In the genomic region with DNA sequence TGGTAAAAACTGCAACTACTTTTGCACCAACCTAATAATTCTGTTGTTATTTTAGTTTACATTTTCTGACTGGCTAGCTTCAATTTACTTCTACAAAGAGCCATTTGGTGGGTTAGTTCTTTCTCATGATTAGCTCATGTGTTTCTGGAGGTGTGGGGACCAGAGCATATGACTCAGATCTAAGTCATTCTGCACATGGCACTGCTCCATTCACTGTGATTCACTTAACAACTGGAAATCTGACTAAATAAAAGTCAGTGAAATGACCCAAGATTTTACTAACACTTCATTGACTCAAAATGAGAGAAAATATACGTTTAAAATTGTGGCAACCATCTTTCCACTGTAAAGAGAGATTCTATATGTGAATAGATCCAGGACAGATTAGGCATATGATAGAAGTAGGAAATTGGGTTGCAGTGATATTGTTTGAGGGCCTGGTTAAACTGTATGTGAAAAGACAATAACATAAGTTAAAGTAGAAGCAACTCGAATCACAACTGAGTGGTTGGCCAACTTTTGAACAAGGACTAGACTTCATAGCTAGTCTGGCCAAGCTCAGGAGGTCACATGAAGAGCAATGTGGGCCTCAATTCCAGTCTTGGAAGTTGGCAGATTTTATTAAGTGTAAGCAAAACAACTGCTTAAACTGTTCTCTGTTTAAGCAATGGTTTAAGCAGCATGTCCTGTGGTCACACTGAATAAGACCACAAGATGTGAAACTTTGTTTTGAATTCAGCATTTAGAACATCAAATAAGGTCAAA, we compare ENCODE assay signal across 7 cellular contexts.
DNase-seq lines count a peak whose midpoint lies in the region; ATAC-seq, FAIRE-seq and TF ChIP-seq lines count a peak whose summit lies in the region.

No MANE protein-coding gene starts in this region.

- H3K4me3 Mint-ChIP-seq in endothelial cell (ENCODE audit: unreplicated experiment), result no peak overlapping the region

- in situ Hi-C loops in gastrocnemius medialis (cut with MboI; ENCODE audit: low sequenced_read_pairs in 4 of 4), result no loop called here

- H3K36me3 Mint-ChIP-seq in endothelial cell (ENCODE audit: low read depth, unreplicated experiment), result no peaks in the 10 kb centered on the region

- peak; percentile 86 for FAIRE-seq in bronchial epithelial cell (lab: Jason Lieb, UNC)

- no peaks in the 10 kb centered on the region for H3K9me3 Mint-ChIP-seq in endothelial cell (ENCODE audit: unreplicated experiment)

- H3K36me3 ChIP-seq in bronchial epithelial cell (ENCODE audit: control insufficient read depth, insufficient read depth, low read length) (no peaks in the 10 kb centered on the region), gastrocnemius medialis (no peaks in the 10 kb centered on the region)

- H3K27me3 Mint-ChIP-seq in endothelial cell (ENCODE audit: unreplicated experiment), result no peaks in the 10 kb centered on the region

- no peaks in the 10 kb centered on the region for H3K9me3 ChIP-seq in gastrocnemius medialis

- ATAC-seq in GM19351 (IDR thresholded peaks at IDR 0.05; ENCODE audit: unreplicated experiment) (peak; percentile 61), gastrocnemius medialis (peak in 1 of 2 donors; percentile 46), HG03521 (IDR thresholded peaks at IDR 0.05; ENCODE audit: unreplicated experiment) (no peak)

- TF ChIP-seq CTCF in bronchial epithelial cell (IDR thresholded peaks at IDR 0.05; ENCODE audit: insufficient read depth, low read length, severe bottlenecking), result no peak
- no peak for TF ChIP-seq CTCF in gastrocnemius medialis (IDR thresholded peaks at IDR 0.05 in 4 of 5, conservative IDR thresholded peaks at IDR 0.05 in 1 of 5)
- TF ChIP-seq CTCF in endothelial cell (IDR thresholded peaks at IDR 0.05; ENCODE audit: unreplicated experiment), result no peak

- peak overlapping the region in 3 of 4 donors; percentile 10 to 37 (median 20) for H3K27ac ChIP-seq in gastrocnemius medialis

- H3K27ac Mint-ChIP-seq in endothelial cell (ENCODE audit: unreplicated experiment), result no peak overlapping the region

- DNase-seq in HPDE6-E6E7 (ENCODE audit: extremely low spot score), result peak; percentile 78
- DNase-seq in bronchial epithelial cell (ENCODE audit: low read depth), result peak; percentile 99
- peak in 1 of 2 donors; percentile 27 for DNase-seq in gastrocnemius medialis
- no peak for DNase-seq in endothelial cell (ENCODE audit: low spot score)
- DNase-seq in iPS-NIHi11 (ENCODE audit: low spot score), result no peak

- intact Hi-C loops in gastrocnemius medialis (cut with DNase I; ENCODE audit: low total_unique reads), result no loop called here

- peaks cover 3% of the 10 kb centered on the region for H3K27me3 ChIP-seq in bronchial epithelial cell (ENCODE audit: control insufficient read depth, insufficient read depth, low read length)
- no peaks in the 10 kb centered on the region for H3K27me3 ChIP-seq in gastrocnemius medialis

- H3K4me3 ChIP-seq in bronchial epithelial cell (ENCODE audit: low read depth, low read length), result no peak overlapping the region
- H3K4me3 ChIP-seq in gastrocnemius medialis, result no peak overlapping the region

- no peaks in the 10 kb centered on the region for H3K4me1 ChIP-seq in gastrocnemius medialis

- H3K4me1 Mint-ChIP-seq in endothelial cell (ENCODE audit: unreplicated experiment), result peaks cover 6% of the 10 kb centered on the region

- no peak for TF ChIP-seq POLR2A in gastrocnemius medialis (IDR thresholded peaks at IDR 0.05)

Comparison
In these comparisons a context has a peak if more than half of its experiments do, and no peak if none do; other contexts are left out.
1. DNase-seq: peak in HPDE6-E6E7 (single experiment) and bronchial epithelial cell (single experiment); none in endothelial cell (single experiment) and iPS-NIHi11 (single experiment).